In genomic region chr7:2624293-2624881, GRCh38 we compare ENCODE assay signal across 25 cellular contexts. TPM values are rescaled to one million over a fixed set of nuclear protein-coding genes. Genes with fewer than 3 reads are reported as not detected.
A peak's percentile ranks its signal among the peaks of the same experiment; 100 is the strongest.
DNase-seq lines count a peak whose midpoint lies in the region; ATAC-seq and TF ChIP-seq lines count a peak whose summit lies in the region.
"Had no signal": no experiment of that assay in that cellular context is flagged by ENCODE, and none has a peak within 500 bp of the region (broad histone marks: within the 10 kb centered on the region; RNA-seq: fewer than 3 reads in every experiment).

No MANE protein-coding gene starts in this region.

- no peak overlapping the region for H2AK5ac ChIP-seq in mesendoderm (ENCODE audit: low read length)

- H3K27ac ChIP-seq in brain microvascular endothelial cell, result peak overlapping the region; percentile 66
- no peak overlapping the region for H3K27ac ChIP-seq in mesendoderm (ENCODE audit: low read depth, low read length)
- H3K27ac ChIP-seq in effector memory CD4-positive, alpha-beta T cell (ENCODE audit: insufficient read depth, low read length, poor library complexity, severe bottlenecking), result no peak overlapping the region
- H3K27ac ChIP-seq: sigmoid colon, upper lobe of right lung had no signal

- no peaks in the 10 kb centered on the region for H3K9me3 Mint-ChIP-seq in mesothelial cell of epicardium
- H3K9me3 Mint-ChIP-seq: activated CD4-positive, alpha-beta memory T cell treated with anti-CD3 and anti-CD28 coated beads for 36 hours; immature natural killer cell; natural killer cell treated with Interleukin-12 subunit alpha and Interleukin-12 subunit beta and Interleukin-15 and Interleukin-18, amount 100 ng/mL, for 72 hours had no signal

- H3K4me1 Mint-ChIP-seq in mesothelial cell of epicardium, result peaks cover 49% of the 10 kb centered on the region

- no peak for ATAC-seq in HG03469 (IDR thresholded peaks at IDR 0.05; ENCODE audit: unreplicated experiment)
- ATAC-seq: activated CD4-positive, CD25-positive, alpha-beta regulatory T cell treated with anti-CD3 and anti-CD28 coated beads, Interleukin-2, amount 50 U/mL, for 24 hours; left ventricle myocardium superior had no signal

- H3K9ac ChIP-seq in mesendoderm (ENCODE audit: low read length), result no peak overlapping the region

- peaks cover 6% of the 10 kb centered on the region for H3K4me1 ChIP-seq in mesendoderm (ENCODE audit: control insufficient read depth, low read depth, low read length)
- no peaks in the 10 kb centered on the region for H3K4me1 ChIP-seq in effector memory CD4-positive, alpha-beta T cell (ENCODE audit: control insufficient read depth, insufficient read depth, low read length, poor library complexity, severe bottlenecking)

- H3K79me2 ChIP-seq in mesendoderm (ENCODE audit: control insufficient read depth, insufficient read depth, low read length), result no peaks in the 10 kb centered on the region

- no peak overlapping the region for H3K18ac ChIP-seq in mesendoderm (ENCODE audit: low read length)

- H3K36me3 ChIP-seq in MG63, result no peaks in the 10 kb centered on the region
- no peaks in the 10 kb centered on the region for H3K36me3 ChIP-seq in brain microvascular endothelial cell (replicated peaks)
- no peaks in the 10 kb centered on the region for H3K36me3 ChIP-seq in mesendoderm (ENCODE audit: control insufficient read depth, insufficient read depth, low read length)
- no peaks in the 10 kb centered on the region for H3K36me3 ChIP-seq in effector memory CD4-positive, alpha-beta T cell (ENCODE audit: control insufficient read depth, insufficient read depth, low read length)
- H3K36me3 ChIP-seq: sigmoid colon, upper lobe of right lung had no signal

- no peak overlapping the region for H3K4ac ChIP-seq in mesendoderm (ENCODE audit: low read depth, low read length)

- H3K9me3 ChIP-seq in MG63, result no peaks in the 10 kb centered on the region
- H3K9me3 ChIP-seq in effector memory CD4-positive, alpha-beta T cell (ENCODE audit: control insufficient read depth, low read length), result no peaks in the 10 kb centered on the region
- H3K9me3 ChIP-seq: sigmoid colon, upper lobe of right lung had no signal

- no peak overlapping the region for H4K8ac ChIP-seq in mesendoderm (ENCODE audit: low read depth, low read length)

- H4K5ac ChIP-seq in mesendoderm (ENCODE audit: low read length), result no peak overlapping the region

- DNase-seq in A172 (ENCODE audit: low spot score) (peak; percentile 68), MG63 (peak; percentile 31), brain microvascular endothelial cell (no peak), mesothelial cell of epicardium (ENCODE audit: low spot score in 2 of 2, unreplicated experiment in 2 of 2) (no peak), mesendoderm (no peak), DMS153 treated with DMSO at 0.1 percent for 48 hours (lab: John Stamatoyannopoulos, UW; ENCODE audit: unreplicated experiment) (no peak)
- no peak for DNase-seq in effector memory CD4-positive, alpha-beta T cell
- DNase-seq: activated CD4-positive, alpha-beta memory T cell treated with anti-CD3 and anti-CD28 coated beads for 36 hours; DMS79; effector CD4-positive, alpha-beta T cell; hippocampal formation; immature natural killer cell; left ventricle myocardium superior; NCI-H1092; NCI-H187; NCI-H69; SHP77; sigmoid colon; stimulated activated CD4-positive, alpha-beta T cell treated with anti-CD3 and anti-CD28 coated beads, Interleukin-15, amount 100 ng/mL, for 24 hours; SW 1271; upper lobe of right lung had no signal

- no peaks in the 10 kb centered on the region for H3K36me3 Mint-ChIP-seq in mesothelial cell of epicardium
- H3K36me3 Mint-ChIP-seq: activated CD4-positive, alpha-beta memory T cell treated with anti-CD3 and anti-CD28 coated beads for 36 hours; activated naive CD8-positive, alpha-beta T cell; immature natural killer cell; natural killer cell treated with Interleukin-12 subunit alpha and Interleukin-12 subunit beta and Interleukin-15 and Interleukin-18, amount 100 ng/mL, for 72 hours had no signal

- TF ChIP-seq CTCF in brain microvascular endothelial cell (IDR thresholded peaks at IDR 0.05; ENCODE audit: low read depth, low read length, missing control alignments), result no peak
- no peak for TF ChIP-seq CTCF in mesothelial cell of epicardium (IDR thresholded peaks at IDR 0.05; ENCODE audit: unreplicated experiment)

- H3K4me3 ChIP-seq in MG63 (no peak overlapping the region), brain microvascular endothelial cell (ENCODE audit: low read depth, low read length) (no peak overlapping the region), mesendoderm (ENCODE audit: low read length) (no peak overlapping the region)
- H3K4me3 ChIP-seq in effector memory CD4-positive, alpha-beta T cell (ENCODE audit: insufficient read depth, low read depth, low read length, poor library complexity, severe bottlenecking), result no peak overlapping the region
- H3K4me3 ChIP-seq: sigmoid colon, upper lobe of right lung had no signal

- H2BK120ac ChIP-seq in mesendoderm (ENCODE audit: low read depth, low read length), result no peak overlapping the region

- in situ Hi-C loops in brain microvascular endothelial cell (cut with HindIII; ENCODE audit: low pct_ligation_motif_present, low sequenced_read_pairs), result no loop called here

- no peaks in the 10 kb centered on the region for H3K27me3 Mint-ChIP-seq in mesothelial cell of epicardium (ENCODE audit: low read depth)
- H3K27me3 Mint-ChIP-seq: activated naive CD8-positive, alpha-beta T cell; natural killer cell treated with Interleukin-12 subunit alpha and Interleukin-12 subunit beta and Interleukin-15 and Interleukin-18, amount 100 ng/mL, for 72 hours had no signal

- no peak overlapping the region for H2BK5ac ChIP-seq in mesendoderm (ENCODE audit: low read length)

- H3K27ac Mint-ChIP-seq in mesothelial cell of epicardium, result peak overlapping the region; percentile 69
- H3K27ac Mint-ChIP-seq: activated CD4-positive, alpha-beta memory T cell treated with anti-CD3 and anti-CD28 coated beads for 36 hours; activated naive CD8-positive, alpha-beta T cell; immature natural killer cell; natural killer cell treated with Interleukin-12 subunit alpha and Interleukin-12 subunit beta and Interleukin-15 and Interleukin-18, amount 100 ng/mL, for 72 hours had no signal

- no peak overlapping the region for H3K56ac ChIP-seq in mesendoderm (ENCODE audit: low read length)

- H3K27me3 ChIP-seq in MG63, result no peaks in the 10 kb centered on the region
- H3K27me3 ChIP-seq in brain microvascular endothelial cell (replicated peaks), result no peaks in the 10 kb centered on the region
- no peaks in the 10 kb centered on the region for H3K27me3 ChIP-seq in mesendoderm (ENCODE audit: insufficient read depth, low read length, poor library complexity)
- no peaks in the 10 kb centered on the region for H3K27me3 ChIP-seq in effector memory CD4-positive, alpha-beta T cell (replicated peaks; ENCODE audit: control insufficient read depth, insufficient read depth, low read length, poor library complexity, severe bottlenecking)
- H3K27me3 ChIP-seq: sigmoid colon, upper lobe of right lung had no signal

- no peak overlapping the region for H3K4me2 ChIP-seq in mesendoderm (ENCODE audit: low read length)

- WGBS in mesendoderm (ENCODE audit: extremely low coverage, insufficient coverage, low lambda C conversion rate), result no CpG with 5 or more reads among the region's 18 CpGs

- no peak overlapping the region for H3K23ac ChIP-seq in mesendoderm (ENCODE audit: low read length)

- H3K79me1 ChIP-seq in mesendoderm (ENCODE audit: low read length), result no peaks in the 10 kb centered on the region

- no peak overlapping the region for H2BK15ac ChIP-seq in mesendoderm (replicated peaks; ENCODE audit: low read depth)

- no peak overlapping the region for H3K4me3 Mint-ChIP-seq in mesothelial cell of epicardium
- H3K4me3 Mint-ChIP-seq: activated CD4-positive, alpha-beta memory T cell treated with anti-CD3 and anti-CD28 coated beads for 36 hours; activated naive CD8-positive, alpha-beta T cell; immature natural killer cell; natural killer cell treated with Interleukin-12 subunit alpha and Interleukin-12 subunit beta and Interleukin-15 and Interleukin-18, amount 100 ng/mL, for 72 hours had no signal

RNA-seq across cellular contexts. Expression of gene TTYH3, which starts 7.4 kb away (rescaled TPM):
- 34.3 and 42.4 TPM in 2 replicates for total RNA-seq in A172 (2014; rRNA removed; shearing (Covaris generic))
- total RNA-seq in MG63 (2014; rRNA removed; shearing (Covaris generic); ENCODE audit: low replicate concordance), result 15.8 and 29.8 TPM in 2 replicates
- 282 to 296 TPM (median 282 TPM) in 3 replicates for total RNA-seq in mesothelial cell of epicardium
- polyA plus RNA-seq in mesendoderm (2013, experiment 1 of 2), result 98.9 TPM
- polyA plus RNA-seq in mesendoderm (2013, experiment 2 of 2), result 97.0 TPM

Comparison
In these comparisons a context has a peak if more than half of its experiments do, and no peak if none do; other contexts are left out.
1. DNase-seq: peak in A172 (single experiment) and MG63 (single experiment); none in brain microvascular endothelial cell (single experiment), mesothelial cell of epicardium (0 of 2), mesendoderm (single experiment), DMS153 treated with DMSO at 0.1 percent for 48 hours (single experiment) and effector memory CD4-positive, alpha-beta T cell (0 of 3).